1 cellular context compared by ENCODE assay signal in genomic region chr2:77296791-77297190, GRCh38.
TF ChIP-seq lines count a peak whose summit lies in the region.

No MANE protein-coding gene starts in this region.

TF ChIP-seq in GM23338, 12 proteins besides CTCF, POLR2A, EP300 and RAD21:
- no peak for TF ChIP-seq ZNF462 (CRISPR knock-in tag; IDR thresholded peaks at IDR 0.05)
- TF ChIP-seq STAT1 (IDR thresholded peaks at IDR 0.05; ENCODE audit: unreplicated experiment) = no peak
- TF ChIP-seq NANOG (IDR thresholded peaks at IDR 0.05; ENCODE audit: borderline replicate concordance) = no peak
- no peak for TF ChIP-seq CREB1 (CRISPR knock-in tag; IDR thresholded peaks at IDR 0.05; ENCODE audit: low read depth)
- no peak for TF ChIP-seq ETS1 (IDR thresholded peaks at IDR 0.05)
- TF ChIP-seq EZH2phosphoT487 (IDR thresholded peaks at IDR 0.05; ENCODE audit: unreplicated experiment) = no peak
- no peak for TF ChIP-seq EZH2 (IDR thresholded peaks at IDR 0.05; ENCODE audit: low read depth, unreplicated experiment)
- no peak for TF ChIP-seq ZNF114 (CRISPR knock-in tag; IDR thresholded peaks at IDR 0.05)
- no peak for TF ChIP-seq REST (IDR thresholded peaks at IDR 0.05; ENCODE audit: unreplicated experiment)
- TF ChIP-seq ZNF331 (CRISPR knock-in tag; IDR thresholded peaks at IDR 0.05; ENCODE audit: low read depth) = no peak
- TF ChIP-seq JUNB (IDR thresholded peaks at IDR 0.05; ENCODE audit: unreplicated experiment) = no peak
- no peak for TF ChIP-seq POLR2AphosphoS5 (IDR thresholded peaks at IDR 0.05; ENCODE audit: low read depth)
